In genomic region chr10:86553213-86553612, GRCh38 we compare ENCODE assay signal across 20 cellular contexts.
"Had no signal": no experiment of that assay in that cellular context is flagged by ENCODE, and none has a peak within 500 bp of the region (broad histone marks: within the 10 kb centered on the region; RNA-seq: fewer than 3 reads in every experiment).

No MANE protein-coding gene starts in this region.

- H3K27me3 ChIP-seq: esophagus muscularis mucosa, gastrocnemius medialis, left lung, right lobe of liver had no signal

- H3K27ac ChIP-seq: epithelial cell of prostate, esophagus muscularis mucosa, gastrocnemius medialis, left lung, lower lobe of right lung, psoas muscle, right lobe of liver, spleen had no signal

- ATAC-seq: effector memory CD8-positive, alpha-beta T cell; gastrocnemius medialis; left lung; lower lobe of right lung; natural killer cell treated with Interleukin-12 subunit alpha and Interleukin-12 subunit beta and Interleukin-15 and Interleukin-18, amount 100 ng/mL, for 72 hours; psoas muscle; right lobe of liver; stimulated activated naive B cell treated with anti-CD40 and anti-IgM and Interleukin-4, amounts not matched to agents 10 μg/mL and 1 μg/mL and 100 μg/mL, for 72 hours had no signal

- H3K9me3 Mint-ChIP-seq: dendritic cell treated with granulocyte-macrophage colony-stimulating factor and Interleukin-4, amounts not matched to agents 40 ng/mL and 50 ng/mL, for 4 days; effector memory CD8-positive, alpha-beta T cell; immature natural killer cell; natural killer cell treated with Interleukin-12 subunit alpha and Interleukin-12 subunit beta and Interleukin-15 and Interleukin-18, amount 100 ng/mL, for 72 hours had no signal

- H3K27me3 Mint-ChIP-seq: dendritic cell treated with granulocyte-macrophage colony-stimulating factor and Interleukin-4, amounts not matched to agents 40 ng/mL and 50 ng/mL, for 4 days; memory B cell had no signal

- H3K4me1 Mint-ChIP-seq: immature natural killer cell; memory B cell; stimulated activated naive B cell treated with anti-CD40 and anti-IgM and Interleukin-4, amounts not matched to agents 10 μg/mL and 1 μg/mL and 100 μg/mL, for 72 hours had no signal

- H3K4me3 ChIP-seq: esophagus muscularis mucosa, gastrocnemius medialis, left lung, lower lobe of right lung, psoas muscle, right lobe of liver, spleen had no signal

- H3K4me1 ChIP-seq: esophagus muscularis mucosa, gastrocnemius medialis, left lung, lower lobe of right lung, psoas muscle, right lobe of liver, spleen had no signal

- H3K9me3 ChIP-seq: esophagus muscularis mucosa, gastrocnemius medialis, left lung, lower lobe of right lung, psoas muscle, right lobe of liver had no signal

- H3K4me3 Mint-ChIP-seq: dendritic cell treated with granulocyte-macrophage colony-stimulating factor and Interleukin-4, amounts not matched to agents 40 ng/mL and 50 ng/mL, for 4 days; effector memory CD8-positive, alpha-beta T cell; immature natural killer cell; memory B cell; mesothelial cell of epicardium; natural killer cell treated with Interleukin-12 subunit alpha and Interleukin-12 subunit beta and Interleukin-15 and Interleukin-18, amount 100 ng/mL, for 72 hours; stimulated activated naive B cell treated with anti-CD40 and anti-IgM and Interleukin-4, amounts not matched to agents 10 μg/mL and 1 μg/mL and 100 μg/mL, for 72 hours had no signal

- H3K27ac Mint-ChIP-seq: dendritic cell treated with granulocyte-macrophage colony-stimulating factor and Interleukin-4, amounts not matched to agents 40 ng/mL and 50 ng/mL, for 4 days; immature natural killer cell; memory B cell; mesothelial cell of epicardium; natural killer cell treated with Interleukin-12 subunit alpha and Interleukin-12 subunit beta and Interleukin-15 and Interleukin-18, amount 100 ng/mL, for 72 hours; stimulated activated naive B cell treated with anti-CD40 and anti-IgM and Interleukin-4, amounts not matched to agents 10 μg/mL and 1 μg/mL and 100 μg/mL, for 72 hours had no signal

- DNase-seq: effector memory CD8-positive, alpha-beta T cell; gastrocnemius medialis; immature natural killer cell; left lung; lower lobe of right lung; psoas muscle; retina; right lobe of liver; spleen; stimulated activated CD4-positive, alpha-beta T cell treated with anti-CD3 and anti-CD28 coated beads, Interleukin-15, amount 100 ng/mL, for 24 hours; stimulated activated CD4-positive, alpha-beta T cell treated with anti-CD3 and anti-CD28 coated beads, Interleukin-1b, Interleukin-23, amount 100 ng/mL, for 48 hours; stimulated activated CD4-positive, alpha-beta T cell treated with anti-CD3 and anti-CD28 coated beads, Interleukin-4, amount 100 ng/mL, for 24 hours; stimulated activated naive B cell treated with anti-CD40 and anti-IgM and Interleukin-4, amounts not matched to agents 10 μg/mL and 1 μg/mL and 100 μg/mL, for 72 hours; trophoblast cell had no signal

- H3K36me3 ChIP-seq: esophagus muscularis mucosa, gastrocnemius medialis, left lung, lower lobe of right lung, right lobe of liver, spleen had no signal

- H3K36me3 Mint-ChIP-seq: immature natural killer cell; mesothelial cell of epicardium; natural killer cell treated with Interleukin-12 subunit alpha and Interleukin-12 subunit beta and Interleukin-15 and Interleukin-18, amount 100 ng/mL, for 72 hours had no signal
